Comparison of ENCODE assay signal across 8 cellular contexts in genomic region chr3:72447059-72447946, GRCh38. TPM values are rescaled to one million over a fixed set of nuclear protein-coding genes. Genes with fewer than 3 reads are reported as not detected.
A peak's percentile ranks its signal among the peaks of the same experiment; 100 is the strongest.
DNase-seq lines count a peak whose midpoint lies in the region; ATAC-seq, FAIRE-seq and TF ChIP-seq lines count a peak whose summit lies in the region.

No MANE protein-coding gene starts in this region.

- H3K9me3 ChIP-seq in CD8-positive, alpha-beta memory T cell (ENCODE audit: low read length): no peaks in the 10 kb centered on the region
- H3K9me3 ChIP-seq in endothelial cell of umbilical vein (replicated peaks; ENCODE audit: control insufficient read depth, insufficient read depth, low read length): no peaks in the 10 kb centered on the region

- H3K9ac ChIP-seq in endothelial cell of umbilical vein (replicated peaks; ENCODE audit: extremely low read depth, insufficient read depth, low read length): peak overlapping the region; percentile 17

- no peak for TF ChIP-seq CTCF in endothelial cell of umbilical vein (IDR thresholded peaks at IDR 0.05; ENCODE audit: extremely low read depth in 1 of 2, insufficient read depth in 1 of 2, low read depth in 1 of 2, low read length in 2 of 2)

- no TSS peak for BruUV-seq in endothelial cell of umbilical vein (replicated peaks; lab: Mats Ljungman, UMichigan)

- TF ChIP-seq POLR2A in endothelial cell of umbilical vein (IDR thresholded peaks at IDR 0.05; ENCODE audit: low read depth, low read length): no peak

- no peaks in the 10 kb centered on the region for H3K36me3 ChIP-seq in CD8-positive, alpha-beta memory T cell (ENCODE audit: insufficient read depth, low read length)
- no peaks in the 10 kb centered on the region for H3K36me3 ChIP-seq in endothelial cell of umbilical vein (ENCODE audit: control insufficient read depth in 2 of 2, extremely low read depth in 1 of 2, insufficient read depth in 2 of 2, low read length in 2 of 2)

- H2AFZ ChIP-seq in endothelial cell of umbilical vein (ENCODE audit: low read depth, low read length): peak overlapping the region; percentile 94

- peak overlapping the region; percentile 30 for H3K27ac ChIP-seq in CD8-positive, alpha-beta memory T cell (ENCODE audit: low read depth, low read length)
- no peak overlapping the region for H3K27ac ChIP-seq in endothelial cell of umbilical vein (ENCODE audit: insufficient read depth, low read depth, low read length)

- POLR2A ChIA-PET in CD8-positive, alpha-beta memory T cell (lab: Charles Lee): interaction anchor here (1.1 kb wide), 1 partner anchor 10 kb away, joined by 3 read pairs; no protein-coding TSS in a partner anchor
- POLR2A ChIA-PET in endothelial cell of umbilical vein (lab: Charles Lee): no interaction called here

- intact Hi-C loops in endothelial cell of umbilical vein (cut with micrococcal nuclease): loop anchor here (1.0 to 10.0 kb wide), 8 partner anchors 36 to 723 kb away; partner anchors contain the start of gene EIF4E3

- H3K36me3 Mint-ChIP-seq in CD8-positive, alpha-beta memory T cell: peaks cover 0 to 9% (median 6%) of the 10 kb centered on the region in 3 donors

- H3K4me2 ChIP-seq in endothelial cell of umbilical vein (ENCODE audit: insufficient read depth, low read length): peak overlapping the region; percentile 49

- no peaks in the 10 kb centered on the region for H3K9me1 ChIP-seq in endothelial cell of umbilical vein (replicated peaks; ENCODE audit: control insufficient read depth, extremely low read depth, insufficient read depth, low read length)

- H3K27me3 ChIP-seq in CD8-positive, alpha-beta memory T cell (ENCODE audit: insufficient read depth, low read length, poor library complexity, severe bottlenecking): no peaks in the 10 kb centered on the region
- H3K27me3 ChIP-seq in endothelial cell of umbilical vein (ENCODE audit: control insufficient read depth in 2 of 2, insufficient read depth in 2 of 2, low read length in 2 of 2): peaks cover 11 to 14% of the 10 kb centered on the region in 2 experiments

- peaks cover 37% of the 10 kb centered on the region for H3K79me2 ChIP-seq in endothelial cell of umbilical vein (ENCODE audit: control insufficient read depth, insufficient read depth, low read length)

- H3K4me3 ChIP-seq in CD8-positive, alpha-beta memory T cell (ENCODE audit: low read length): no peak overlapping the region
- peak overlapping the region in 2 of 3 experiments; percentile 23 to 95 for H3K4me3 ChIP-seq in endothelial cell of umbilical vein (replicated peaks in 1 of 3; ENCODE audit: insufficient read depth in 1 of 3, low read depth in 1 of 3, low read length in 3 of 3)

- DNase-seq in CD8-positive, alpha-beta memory T cell: peak; percentile 90 to 96 (median 94)
- DNase-seq in NOMO-1 (lab: John Stamatoyannopoulos, UW; ENCODE audit: unreplicated experiment in 2 of 2) (peak; percentile 77 to 91), endothelial cell of umbilical vein (ENCODE audit: low read depth, low spot score) (peak; percentile 84), midbrain (lab: John Stamatoyannopoulos, UW) (peak; percentile 89)
- DNase-seq in activated CD8-positive, alpha-beta memory T cell treated with anti-CD3 and anti-CD28 coated beads, Interleukin-2, amount 50 U/mL, for 4 hours: peak; percentile 96
- DNase-seq in stimulated activated CD8-positive, alpha-beta memory T cell treated with anti-CD3 and anti-CD28 coated beads, Interleukin-15, amount 100 ng/mL, for 4 hours (ENCODE audit: low read depth in 2 of 2): peak; percentile 81 to 94

- ATAC-seq in GM19452 (IDR thresholded peaks at IDR 0.05; ENCODE audit: unreplicated experiment) (peak; percentile 93), HG03565 (IDR thresholded peaks at IDR 0.05; ENCODE audit: unreplicated experiment) (peak; percentile 81)

- H3K4me1 ChIP-seq in CD8-positive, alpha-beta memory T cell (ENCODE audit: insufficient read depth, low read length): peaks cover 45% of the 10 kb centered on the region
- peaks cover 10% of the 10 kb centered on the region for H3K4me1 ChIP-seq in endothelial cell of umbilical vein (ENCODE audit: control insufficient read depth, extremely low read depth, insufficient read depth, low read length)

- FAIRE-seq in endothelial cell of umbilical vein (lab: Jason Lieb, UNC): peak; percentile 56

- peak overlapping the region in 5 of 8 donors; percentile 34 to 74 (median 64) for H3K27ac Mint-ChIP-seq in CD8-positive, alpha-beta memory T cell

- dilution Hi-C loops in endothelial cell of umbilical vein (cut with MboI; ENCODE audit: extremely low pct_ligation_motif_present, low sequenced_read_pairs): no loop called here

- peaks cover 42 to 45% (median 42%) of the 10 kb centered on the region in 3 donors for H3K4me1 Mint-ChIP-seq in CD8-positive, alpha-beta memory T cell

- H3K9me3 Mint-ChIP-seq in CD8-positive, alpha-beta memory T cell: no peaks in the 10 kb centered on the region

- peaks cover 22 to 29% of the 10 kb centered on the region in 2 donors for H3K27me3 Mint-ChIP-seq in CD8-positive, alpha-beta memory T cell

- peak overlapping the region; percentile 64 to 96 (median 78) for H3K4me3 Mint-ChIP-seq in CD8-positive, alpha-beta memory T cell

- CTCF ChIA-PET in CD8-positive, alpha-beta memory T cell (lab: Charles Lee): interaction anchor here (0.6 to 0.7 kb wide), 2 partner anchors 18 to 36 kb away, joined by 3 to 4 read pairs; no protein-coding TSS in a partner anchor
- CTCF ChIA-PET in endothelial cell of umbilical vein (lab: Charles Lee): interaction anchor here (0.8 to 1.7 kb wide), 3 partner anchors 20 to 460 kb away, joined by 3 to 4 read pairs (median 3); no protein-coding TSS in a partner anchor

- H4K20me1 ChIP-seq in endothelial cell of umbilical vein (replicated peaks; ENCODE audit: control insufficient read depth, extremely low read depth, insufficient read depth, low read length): peaks cover 9% of the 10 kb centered on the region

TF ChIP-seq in endothelial cell of umbilical vein, 7 proteins besides CTCF, POLR2A, EP300 and RAD21:
- peak; percentile 44 for TF ChIP-seq MAX (IDR thresholded peaks at IDR 0.05; ENCODE audit: insufficient read depth, insufficient read length)
- TF ChIP-seq EZH2 (IDR thresholded peaks at IDR 0.05; ENCODE audit: borderline replicate concordance, low read depth, low read length, severe bottlenecking): no peak
- TF ChIP-seq GATA2 (IDR thresholded peaks at IDR 0.05; ENCODE audit: insufficient read depth, insufficient read length, low read depth, low read length): no peak
- no peak for TF ChIP-seq FOS (IDR thresholded peaks at IDR 0.05; ENCODE audit: borderline replicate concordance, insufficient read depth, low read length)
- no peak for TF ChIP-seq POLR2AphosphoS5 (IDR thresholded peaks at IDR 0.05; ENCODE audit: insufficient read depth, low read depth, low read length)
- TF ChIP-seq MYC (IDR thresholded peaks at IDR 0.05; ENCODE audit: low read depth, low read length): no peak
- TF ChIP-seq JUN (IDR thresholded peaks at IDR 0.05; ENCODE audit: borderline replicate concordance, insufficient read depth, insufficient read length, low read depth): no peak

RNA-seq across cellular contexts. Expression of gene RYBP, which starts 0.9 kb away (rescaled TPM):
- total RNA-seq in CD8-positive, alpha-beta memory T cell: 10 to 100 TPM; 41.3 to 42.6 TPM
- polyA plus RNA-seq in CD8-positive, alpha-beta memory T cell: 1.8 TPM
- total RNA-seq in endothelial cell of umbilical vein: 7.5 and 7.6 TPM in 2 replicates
- 2.1 and 2.9 TPM in 2 replicates for polyA plus RNA-seq in endothelial cell of umbilical vein
- polyA plus RNA-seq in endothelial cell of umbilical vein (2011; cell fraction: cytosol; rRNA removed): 3.4 and 3.6 TPM in 2 replicates
- polyA plus RNA-seq in endothelial cell of umbilical vein (2011; cell fraction: nucleus; rRNA removed): 5.0 and 5.5 TPM in 2 replicates
- 5.3 and 6.9 TPM in 2 replicates for polyA plus RNA-seq in endothelial cell of umbilical vein (2012)
- 3.4 and 3.5 TPM in 2 replicates for polyA minus RNA-seq in endothelial cell of umbilical vein
- 3.3 TPM for polyA minus RNA-seq in endothelial cell of umbilical vein (2011; cell fraction: cytosol; rRNA and poly(A)+ RNA removed)
- polyA minus RNA-seq in endothelial cell of umbilical vein (2011; cell fraction: nucleus; rRNA and poly(A)+ RNA removed): 4.9 and 5.4 TPM in 2 replicates
